In genomic region chr22:29414951-29415591, GRCh38 we compare ENCODE assay signal across 8 cellular contexts. TPM values are rescaled to one million over a fixed set of nuclear protein-coding genes. Genes with fewer than 3 reads are reported as not detected.
A peak's percentile ranks its signal among the peaks of the same experiment; 100 is the strongest.
DNase-seq lines count a peak whose midpoint lies in the region; ATAC-seq and TF ChIP-seq lines count a peak whose summit lies in the region.
"Not testable (repeated sequence)": the region's sequence is repeated elsewhere in the genome, so short reads cannot be mapped to it uniquely, and the experiment has no call there.

No MANE protein-coding gene starts in this region.

- not testable (repeated sequence) for H3K27me3 ChIP-seq in GM23338 (ENCODE audit: insufficient read depth); neural progenitor cell

- not testable (repeated sequence) for H3K4me3 ChIP-seq in GM23338, neural progenitor cell

- not testable (repeated sequence) for H3K9me3 ChIP-seq in neural progenitor cell (ENCODE audit: low read depth)

- ATAC-seq in GM23338 (peak; percentile 78), Right ventricle myocardium inferior (peak; percentile 60)

- not testable (repeated sequence) for H3K4me1 Mint-ChIP-seq in GM23338
- peaks cover 23% of the 10 kb centered on the region for H3K4me1 Mint-ChIP-seq in activated CD4-positive, alpha-beta T cell treated with anti-CD3 and anti-CD28 coated beads, Interleukin-2, amount 10 ng/mL, durations not matched to agents 24 days and 14 days
- peaks cover 11% of the 10 kb centered on the region for H3K4me1 Mint-ChIP-seq in neural progenitor cell

- intact Hi-C loops in activated CD4-positive, alpha-beta T cell treated with anti-CD3 and anti-CD28 coated beads, Interleukin-2, amount 10 ng/mL, durations not matched to agents 24 days and 14 days (cut with micrococcal nuclease): loop anchor here (1.0 kb wide), 1 partner anchor 27 kb away; the partner anchor contains the start of gene AP1B1
- intact Hi-C loops in Right ventricle myocardium inferior (cut with DNase I): not testable (repeated sequence)

- not testable (repeated sequence) for H3K4me1 ChIP-seq in GM23338 (ENCODE audit: insufficient read depth); neural progenitor cell

- H3K4me3 Mint-ChIP-seq in GM23338, neural progenitor cell: not testable (repeated sequence)
- peak overlapping the region; percentile 86 for H3K4me3 Mint-ChIP-seq in activated CD4-positive, alpha-beta T cell treated with anti-CD3 and anti-CD28 coated beads, Interleukin-2, amount 10 ng/mL, durations not matched to agents 24 days and 14 days

- not testable (repeated sequence) for H3K4me2 ChIP-seq in GM23338
- peak overlapping the region; percentile 17 for H3K4me2 ChIP-seq in neural progenitor cell

- H3K9me2 ChIP-seq in GM23338 (ENCODE audit: insufficient read depth): not testable (repeated sequence)

- H4K20me1 ChIP-seq in GM23338 (replicated peaks; ENCODE audit: insufficient read depth); neural progenitor cell (ENCODE audit: low read depth): not testable (repeated sequence)

- not testable (repeated sequence) for H3K36me3 Mint-ChIP-seq in GM23338 (ENCODE audit: low read depth); activated CD4-positive, alpha-beta T cell treated with anti-CD3 and anti-CD28 coated beads, Interleukin-2, amount 10 ng/mL, durations not matched to agents 24 days and 14 days (ENCODE audit: low read depth); neural progenitor cell

- peak overlapping the region; percentile 69; the same call in 1 of the 2 replicates for H2AFZ ChIP-seq in GM23338
- peak overlapping the region; percentile 87 for H2AFZ ChIP-seq in neural progenitor cell (replicated peaks)

- H3F3A ChIP-seq in GM23338 (replicated peaks; ENCODE audit: low read depth); neural progenitor cell (ENCODE audit: low read depth): not testable (repeated sequence)

- not testable (repeated sequence) for H3K27ac Mint-ChIP-seq in GM23338, neural progenitor cell
- H3K27ac Mint-ChIP-seq in activated CD4-positive, alpha-beta T cell treated with anti-CD3 and anti-CD28 coated beads, Interleukin-2, amount 10 ng/mL, durations not matched to agents 24 days and 14 days: peak overlapping the region; percentile 98

- not testable (repeated sequence) for H3K9ac ChIP-seq in neural progenitor cell

- not testable (repeated sequence) for TF ChIP-seq CTCF in GM23338 (conservative IDR thresholded peaks at IDR 0.05; ENCODE audit: low read depth in 2 of 2); neural progenitor cell (IDR thresholded peaks at IDR 0.05)

- DNase-seq in A172 (ENCODE audit: low spot score) (peak; percentile 36), NOMO-1 (lab: John Stamatoyannopoulos, UW; ENCODE audit: unreplicated experiment in 2 of 2) (peak; percentile 7 to 53), neural progenitor cell (ENCODE audit: low spot score) (peak; percentile 65)
- DNase-seq in GM23338 (ENCODE audit: low spot score); Right ventricle myocardium inferior (ENCODE audit: missing footprints): not testable (repeated sequence)
- DNase-seq in activated CD4-positive, alpha-beta T cell treated with anti-CD3 and anti-CD28 coated beads, Interleukin-2, amount 10 ng/mL, durations not matched to agents 24 days and 14 days: peak; percentile 92
- DNase-seq in activated naive CD8-positive, alpha-beta T cell treated with anti-CD3 and anti-CD28 coated beads, Interleukin-2, amount 50 U/mL, for 16 hours (ENCODE audit: low read depth, low spot score): peak; percentile 47
- peak; percentile 37 for DNase-seq in stimulated activated CD8-positive, alpha-beta memory T cell treated with anti-CD3 and anti-CD28 coated beads, Interleukin-12 subunit alpha, Interleukin-12 subunit beta, amount 100 ng/mL, for 4 hours (ENCODE audit: low read depth)

- H3K79me2 ChIP-seq in GM23338 (replicated peaks; ENCODE audit: insufficient read depth); neural progenitor cell (ENCODE audit: low read depth): not testable (repeated sequence)

- H3K27me3 Mint-ChIP-seq in GM23338 (ENCODE audit: insufficient read depth, low read depth, poor library complexity); activated CD4-positive, alpha-beta T cell treated with anti-CD3 and anti-CD28 coated beads, Interleukin-2, amount 10 ng/mL, durations not matched to agents 24 days and 14 days; neural progenitor cell (ENCODE audit: insufficient read depth, low read depth): not testable (repeated sequence)

- H3K9me3 Mint-ChIP-seq in GM23338; activated CD4-positive, alpha-beta T cell treated with anti-CD3 and anti-CD28 coated beads, Interleukin-2, amount 10 ng/mL, durations not matched to agents 24 days and 14 days; neural progenitor cell: not testable (repeated sequence)

- H3K36me3 ChIP-seq in GM23338 (ENCODE audit: insufficient read depth); neural progenitor cell: not testable (repeated sequence)

- H3K27ac ChIP-seq in GM23338 (ENCODE audit: low read depth); neural progenitor cell: not testable (repeated sequence)

RNA-seq across cellular contexts. Expression of gene RFPL1, which starts 23.3 kb away (rescaled TPM):
- total RNA-seq in A172 (2014; rRNA removed; shearing (Covaris generic)): not detected in 2 replicates
- not detected in 2 replicates for total RNA-seq in GM23338 (2014; rRNA removed; shearing (Covaris generic))
- not detected in 2 replicates for polyA plus RNA-seq in GM23338 (2016; fragmentation: Nextera tagmentation; extraction: Ambion mirVana)
- total RNA-seq in activated CD4-positive, alpha-beta T cell treated with anti-CD3 and anti-CD28 coated beads, Interleukin-2, amount 10 ng/mL, durations not matched to agents 24 days and 14 days: not detected in 2 replicates
- total RNA-seq in Right ventricle myocardium inferior: not detected
- not detected in 2 replicates for total RNA-seq in neural progenitor cell (ENCODE audit: low replicate concordance)

RNA-seq across cellular contexts. Expression of gene AP1B1, which starts 26.7 kb away (rescaled TPM):
- total RNA-seq in A172 (2014; rRNA removed; shearing (Covaris generic)): 33.2 and 35.8 TPM in 2 replicates
- 67.5 and 74.4 TPM in 2 replicates for total RNA-seq in GM23338 (2014; rRNA removed; shearing (Covaris generic))
- 19.5 TPM in 2 replicates for polyA plus RNA-seq in GM23338 (2016; fragmentation: Nextera tagmentation; extraction: Ambion mirVana)
- total RNA-seq in activated CD4-positive, alpha-beta T cell treated with anti-CD3 and anti-CD28 coated beads, Interleukin-2, amount 10 ng/mL, durations not matched to agents 24 days and 14 days: 79.1 and 83.7 TPM in 2 replicates
- total RNA-seq in Right ventricle myocardium inferior: 29.2 TPM
- 34.7 and 57.0 TPM in 2 replicates for total RNA-seq in neural progenitor cell (ENCODE audit: low replicate concordance)
